Comparison of ENCODE assay signal across 1 cellular context in the genomic region with DNA sequence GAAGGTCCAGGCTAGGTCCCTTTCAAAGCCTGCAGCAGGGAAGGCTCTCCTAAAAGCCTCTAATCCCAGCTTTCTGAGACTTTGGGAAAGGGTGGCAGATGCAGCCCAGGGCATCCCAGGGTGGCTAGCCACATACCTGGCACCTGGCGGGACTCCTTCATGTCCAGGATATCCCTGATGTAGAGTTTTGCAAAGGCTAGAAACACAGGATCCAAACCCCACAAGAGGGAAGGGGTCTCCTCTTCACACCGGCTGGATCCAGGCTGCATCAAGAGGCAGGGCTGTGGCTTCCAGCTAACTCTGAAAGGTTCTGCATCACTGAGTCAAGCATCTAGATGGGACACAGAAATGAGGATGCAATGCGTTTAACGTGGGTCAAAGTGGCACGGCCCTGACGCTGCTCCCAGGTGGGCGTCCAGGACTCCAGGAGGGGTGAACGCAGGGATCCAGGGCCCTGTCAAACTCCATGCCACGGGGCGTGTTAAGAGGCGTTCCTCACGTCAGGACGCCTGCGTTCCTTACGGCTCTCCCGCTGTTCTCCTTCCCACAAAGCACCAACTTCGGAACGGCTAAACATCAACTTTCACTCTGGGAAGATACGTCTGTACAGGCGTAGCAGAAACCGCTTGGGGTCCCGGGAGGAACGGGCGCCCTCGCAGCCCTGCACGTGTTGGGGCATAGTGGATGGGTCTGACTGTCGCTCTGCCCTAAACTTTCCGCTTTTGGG.
TF ChIP-seq lines count a peak whose summit lies in the region.

No MANE protein-coding gene starts in this region.

TF ChIP-seq in GM12878, 131 proteins besides CTCF, POLR2A, EP300 and RAD21 (continues in another document):
- TF ChIP-seq, protein P1, sequence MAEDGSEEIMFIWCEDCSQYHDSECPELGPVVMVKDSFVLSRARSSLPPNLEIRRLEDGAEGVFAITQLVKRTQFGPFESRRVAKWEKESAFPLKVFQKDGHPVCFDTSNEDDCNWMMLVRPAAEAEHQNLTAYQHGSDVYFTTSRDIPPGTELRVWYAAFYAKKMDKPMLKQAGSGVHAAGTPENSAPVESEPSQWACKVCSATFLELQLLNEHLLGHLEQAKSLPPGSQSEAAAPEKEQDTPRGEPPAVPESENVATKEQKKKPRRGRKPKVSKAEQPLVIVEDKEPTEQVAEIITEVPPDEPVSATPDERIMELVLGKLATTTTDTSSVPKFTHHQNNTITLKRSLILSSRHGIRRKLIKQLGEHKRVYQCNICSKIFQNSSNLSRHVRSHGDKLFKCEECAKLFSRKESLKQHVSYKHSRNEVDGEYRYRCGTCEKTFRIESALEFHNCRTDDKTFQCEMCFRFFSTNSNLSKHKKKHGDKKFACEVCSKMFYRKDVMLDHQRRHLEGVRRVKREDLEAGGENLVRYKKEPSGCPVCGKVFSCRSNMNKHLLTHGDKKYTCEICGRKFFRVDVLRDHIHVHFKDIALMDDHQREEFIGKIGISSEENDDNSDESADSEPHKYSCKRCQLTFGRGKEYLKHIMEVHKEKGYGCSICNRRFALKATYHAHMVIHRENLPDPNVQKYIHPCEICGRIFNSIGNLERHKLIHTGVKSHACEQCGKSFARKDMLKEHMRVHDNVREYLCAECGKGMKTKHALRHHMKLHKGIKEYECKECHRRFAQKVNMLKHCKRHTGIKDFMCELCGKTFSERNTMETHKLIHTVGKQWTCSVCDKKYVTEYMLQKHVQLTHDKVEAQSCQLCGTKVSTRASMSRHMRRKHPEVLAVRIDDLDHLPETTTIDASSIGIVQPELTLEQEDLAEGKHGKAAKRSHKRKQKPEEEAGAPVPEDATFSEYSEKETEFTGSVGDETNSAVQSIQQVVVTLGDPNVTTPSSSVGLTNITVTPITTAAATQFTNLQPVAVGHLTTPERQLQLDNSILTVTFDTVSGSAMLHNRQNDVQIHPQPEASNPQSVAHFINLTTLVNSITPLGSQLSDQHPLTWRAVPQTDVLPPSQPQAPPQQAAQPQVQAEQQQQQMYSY (CRISPR knock-in tag; IDR thresholded peaks at IDR 0.05): no peak
- TF ChIP-seq PML (IDR thresholded peaks at IDR 0.05; ENCODE audit: low read length) (no peak), SMARCA5 (IDR thresholded peaks at IDR 0.05) (0 out of 2 replicates have a peak, but pooled peaks have one; percentile 41), HCFC1 (IDR thresholded peaks at IDR 0.05; ENCODE audit: low read length) (no peak), SREBF1 (IDR thresholded peaks at IDR 0.05; ENCODE audit: low read length) (no peak), GABPA (IDR thresholded peaks at IDR 0.05; ENCODE audit: low read depth) (no peak), BACH1 (IDR thresholded peaks at IDR 0.05; ENCODE audit: borderline replicate concordance) (0 out of 2 replicates have a peak, but pooled peaks have one; percentile 26), IRF4 (IDR thresholded peaks at IDR 0.05; ENCODE audit: low read depth, low read length) (no peak), POU2F2 (IDR thresholded peaks at IDR 0.05; ENCODE audit: borderline replicate concordance, low read depth, low read length) (no peak), SUPT20H (IDR thresholded peaks at IDR 0.05; ENCODE audit: borderline replicate concordance, control insufficient read depth, low read depth, low read length) (no peak), TCF3 (IDR thresholded peaks at IDR 0.05; ENCODE audit: borderline replicate concordance, insufficient read depth, low read depth, low read length) (no peak), ZZZ3 (IDR thresholded peaks at IDR 0.05; ENCODE audit: control insufficient read depth, insufficient read length, low read depth) (no peak), MYB (IDR thresholded peaks at IDR 0.05; ENCODE audit: borderline replicate concordance, low read depth, low read length) (no peak), SREBF2 (IDR thresholded peaks at IDR 0.05; ENCODE audit: low read length) (no peak), MEF2A (IDR thresholded peaks at IDR 0.05; ENCODE audit: insufficient read depth, low read depth, low read length) (no peak), GATAD2B (conservative IDR thresholded peaks at IDR 0.05; ENCODE audit: low read depth) (peak; percentile 21; the same call in 1 of the 2 replicates), TAF1 (IDR thresholded peaks at IDR 0.05; ENCODE audit: borderline replicate concordance, low read depth, low read length) (no peak)
- TF ChIP-seq, protein P2, sequence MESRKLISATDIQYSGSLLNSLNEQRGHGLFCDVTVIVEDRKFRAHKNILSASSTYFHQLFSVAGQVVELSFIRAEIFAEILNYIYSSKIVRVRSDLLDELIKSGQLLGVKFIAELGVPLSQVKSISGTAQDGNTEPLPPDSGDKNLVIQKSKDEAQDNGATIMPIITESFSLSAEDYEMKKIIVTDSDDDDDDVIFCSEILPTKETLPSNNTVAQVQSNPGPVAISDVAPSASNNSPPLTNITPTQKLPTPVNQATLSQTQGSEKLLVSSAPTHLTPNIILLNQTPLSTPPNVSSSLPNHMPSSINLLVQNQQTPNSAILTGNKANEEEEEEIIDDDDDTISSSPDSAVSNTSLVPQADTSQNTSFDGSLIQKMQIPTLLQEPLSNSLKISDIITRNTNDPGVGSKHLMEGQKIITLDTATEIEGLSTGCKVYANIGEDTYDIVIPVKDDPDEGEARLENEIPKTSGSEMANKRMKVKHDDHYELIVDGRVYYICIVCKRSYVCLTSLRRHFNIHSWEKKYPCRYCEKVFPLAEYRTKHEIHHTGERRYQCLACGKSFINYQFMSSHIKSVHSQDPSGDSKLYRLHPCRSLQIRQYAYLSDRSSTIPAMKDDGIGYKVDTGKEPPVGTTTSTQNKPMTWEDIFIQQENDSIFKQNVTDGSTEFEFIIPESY (IDR thresholded peaks at IDR 0.05): no peak
- TF ChIP-seq, protein P3, sequence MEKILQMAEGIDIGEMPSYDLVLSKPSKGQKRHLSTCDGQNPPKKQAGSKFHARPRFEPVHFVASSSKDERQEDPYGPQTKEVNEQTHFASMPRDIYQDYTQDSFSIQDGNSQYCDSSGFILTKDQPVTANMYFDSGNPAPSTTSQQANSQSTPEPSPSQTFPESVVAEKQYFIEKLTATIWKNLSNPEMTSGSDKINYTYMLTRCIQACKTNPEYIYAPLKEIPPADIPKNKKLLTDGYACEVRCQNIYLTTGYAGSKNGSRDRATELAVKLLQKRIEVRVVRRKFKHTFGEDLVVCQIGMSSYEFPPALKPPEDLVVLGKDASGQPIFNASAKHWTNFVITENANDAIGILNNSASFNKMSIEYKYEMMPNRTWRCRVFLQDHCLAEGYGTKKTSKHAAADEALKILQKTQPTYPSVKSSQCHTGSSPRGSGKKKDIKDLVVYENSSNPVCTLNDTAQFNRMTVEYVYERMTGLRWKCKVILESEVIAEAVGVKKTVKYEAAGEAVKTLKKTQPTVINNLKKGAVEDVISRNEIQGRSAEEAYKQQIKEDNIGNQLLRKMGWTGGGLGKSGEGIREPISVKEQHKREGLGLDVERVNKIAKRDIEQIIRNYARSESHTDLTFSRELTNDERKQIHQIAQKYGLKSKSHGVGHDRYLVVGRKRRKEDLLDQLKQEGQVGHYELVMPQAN (conservative IDR thresholded peaks at IDR 0.05): peak; percentile 85
- TF ChIP-seq, protein P4, sequence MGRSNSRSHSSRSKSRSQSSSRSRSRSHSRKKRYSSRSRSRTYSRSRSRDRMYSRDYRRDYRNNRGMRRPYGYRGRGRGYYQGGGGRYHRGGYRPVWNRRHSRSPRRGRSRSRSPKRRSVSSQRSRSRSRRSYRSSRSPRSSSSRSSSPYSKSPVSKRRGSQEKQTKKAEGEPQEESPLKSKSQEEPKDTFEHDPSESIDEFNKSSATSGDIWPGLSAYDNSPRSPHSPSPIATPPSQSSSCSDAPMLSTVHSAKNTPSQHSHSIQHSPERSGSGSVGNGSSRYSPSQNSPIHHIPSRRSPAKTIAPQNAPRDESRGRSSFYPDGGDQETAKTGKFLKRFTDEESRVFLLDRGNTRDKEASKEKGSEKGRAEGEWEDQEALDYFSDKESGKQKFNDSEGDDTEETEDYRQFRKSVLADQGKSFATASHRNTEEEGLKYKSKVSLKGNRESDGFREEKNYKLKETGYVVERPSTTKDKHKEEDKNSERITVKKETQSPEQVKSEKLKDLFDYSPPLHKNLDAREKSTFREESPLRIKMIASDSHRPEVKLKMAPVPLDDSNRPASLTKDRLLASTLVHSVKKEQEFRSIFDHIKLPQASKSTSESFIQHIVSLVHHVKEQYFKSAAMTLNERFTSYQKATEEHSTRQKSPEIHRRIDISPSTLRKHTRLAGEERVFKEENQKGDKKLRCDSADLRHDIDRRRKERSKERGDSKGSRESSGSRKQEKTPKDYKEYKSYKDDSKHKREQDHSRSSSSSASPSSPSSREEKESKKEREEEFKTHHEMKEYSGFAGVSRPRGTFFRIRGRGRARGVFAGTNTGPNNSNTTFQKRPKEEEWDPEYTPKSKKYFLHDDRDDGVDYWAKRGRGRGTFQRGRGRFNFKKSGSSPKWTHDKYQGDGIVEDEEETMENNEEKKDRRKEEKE (IDR thresholded peaks at IDR 0.05): no peak
- TF ChIP-seq, protein P5, sequence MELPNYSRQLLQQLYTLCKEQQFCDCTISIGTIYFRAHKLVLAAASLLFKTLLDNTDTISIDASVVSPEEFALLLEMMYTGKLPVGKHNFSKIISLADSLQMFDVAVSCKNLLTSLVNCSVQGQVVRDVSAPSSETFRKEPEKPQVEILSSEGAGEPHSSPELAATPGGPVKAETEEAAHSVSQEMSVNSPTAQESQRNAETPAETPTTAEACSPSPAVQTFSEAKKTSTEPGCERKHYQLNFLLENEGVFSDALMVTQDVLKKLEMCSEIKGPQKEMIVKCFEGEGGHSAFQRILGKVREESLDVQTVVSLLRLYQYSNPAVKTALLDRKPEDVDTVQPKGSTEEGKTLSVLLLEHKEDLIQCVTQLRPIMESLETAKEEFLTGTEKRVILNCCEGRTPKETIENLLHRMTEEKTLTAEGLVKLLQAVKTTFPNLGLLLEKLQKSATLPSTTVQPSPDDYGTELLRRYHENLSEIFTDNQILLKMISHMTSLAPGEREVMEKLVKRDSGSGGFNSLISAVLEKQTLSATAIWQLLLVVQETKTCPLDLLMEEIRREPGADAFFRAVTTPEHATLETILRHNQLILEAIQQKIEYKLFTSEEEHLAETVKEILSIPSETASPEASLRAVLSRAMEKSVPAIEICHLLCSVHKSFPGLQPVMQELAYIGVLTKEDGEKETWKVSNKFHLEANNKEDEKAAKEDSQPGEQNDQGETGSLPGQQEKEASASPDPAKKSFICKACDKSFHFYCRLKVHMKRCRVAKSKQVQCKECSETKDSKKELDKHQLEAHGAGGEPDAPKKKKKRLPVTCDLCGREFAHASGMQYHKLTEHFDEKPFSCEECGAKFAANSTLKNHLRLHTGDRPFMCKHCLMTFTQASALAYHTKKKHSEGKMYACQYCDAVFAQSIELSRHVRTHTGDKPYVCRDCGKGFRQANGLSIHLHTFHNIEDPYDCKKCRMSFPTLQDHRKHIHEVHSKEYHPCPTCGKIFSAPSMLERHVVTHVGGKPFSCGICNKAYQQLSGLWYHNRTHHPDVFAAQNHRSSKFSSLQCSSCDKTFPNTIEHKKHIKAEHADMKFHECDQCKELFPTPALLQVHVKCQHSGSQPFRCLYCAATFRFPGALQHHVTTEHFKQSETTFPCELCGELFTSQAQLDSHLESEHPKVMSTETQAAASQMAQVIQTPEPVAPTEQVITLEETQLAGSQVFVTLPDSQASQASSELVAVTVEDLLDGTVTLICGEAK (IDR thresholded peaks at IDR 0.05; ENCODE audit: borderline replicate concordance): no peak
- TF ChIP-seq, protein P6, sequence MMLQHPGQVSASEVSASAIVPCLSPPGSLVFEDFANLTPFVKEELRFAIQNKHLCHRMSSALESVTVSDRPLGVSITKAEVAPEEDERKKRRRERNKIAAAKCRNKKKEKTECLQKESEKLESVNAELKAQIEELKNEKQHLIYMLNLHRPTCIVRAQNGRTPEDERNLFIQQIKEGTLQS (IDR thresholded peaks at IDR 0.05; ENCODE audit: borderline replicate concordance, extremely low read depth, low read depth, low read length): no peak
- TF ChIP-seq, protein P7, sequence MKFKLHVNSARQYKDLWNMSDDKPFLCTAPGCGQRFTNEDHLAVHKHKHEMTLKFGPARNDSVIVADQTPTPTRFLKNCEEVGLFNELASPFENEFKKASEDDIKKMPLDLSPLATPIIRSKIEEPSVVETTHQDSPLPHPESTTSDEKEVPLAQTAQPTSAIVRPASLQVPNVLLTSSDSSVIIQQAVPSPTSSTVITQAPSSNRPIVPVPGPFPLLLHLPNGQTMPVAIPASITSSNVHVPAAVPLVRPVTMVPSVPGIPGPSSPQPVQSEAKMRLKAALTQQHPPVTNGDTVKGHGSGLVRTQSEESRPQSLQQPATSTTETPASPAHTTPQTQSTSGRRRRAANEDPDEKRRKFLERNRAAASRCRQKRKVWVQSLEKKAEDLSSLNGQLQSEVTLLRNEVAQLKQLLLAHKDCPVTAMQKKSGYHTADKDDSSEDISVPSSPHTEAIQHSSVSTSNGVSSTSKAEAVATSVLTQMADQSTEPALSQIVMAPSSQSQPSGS (IDR thresholded peaks at IDR 0.05; ENCODE audit: low read length): no peak
- TF ChIP-seq, protein P8, sequence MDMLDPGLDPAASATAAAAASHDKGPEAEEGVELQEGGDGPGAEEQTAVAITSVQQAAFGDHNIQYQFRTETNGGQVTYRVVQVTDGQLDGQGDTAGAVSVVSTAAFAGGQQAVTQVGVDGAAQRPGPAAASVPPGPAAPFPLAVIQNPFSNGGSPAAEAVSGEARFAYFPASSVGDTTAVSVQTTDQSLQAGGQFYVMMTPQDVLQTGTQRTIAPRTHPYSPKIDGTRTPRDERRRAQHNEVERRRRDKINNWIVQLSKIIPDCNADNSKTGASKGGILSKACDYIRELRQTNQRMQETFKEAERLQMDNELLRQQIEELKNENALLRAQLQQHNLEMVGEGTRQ (IDR thresholded peaks at IDR 0.05; ENCODE audit: borderline replicate concordance, low read depth, low read length): no peak
- TF ChIP-seq, protein P9, sequence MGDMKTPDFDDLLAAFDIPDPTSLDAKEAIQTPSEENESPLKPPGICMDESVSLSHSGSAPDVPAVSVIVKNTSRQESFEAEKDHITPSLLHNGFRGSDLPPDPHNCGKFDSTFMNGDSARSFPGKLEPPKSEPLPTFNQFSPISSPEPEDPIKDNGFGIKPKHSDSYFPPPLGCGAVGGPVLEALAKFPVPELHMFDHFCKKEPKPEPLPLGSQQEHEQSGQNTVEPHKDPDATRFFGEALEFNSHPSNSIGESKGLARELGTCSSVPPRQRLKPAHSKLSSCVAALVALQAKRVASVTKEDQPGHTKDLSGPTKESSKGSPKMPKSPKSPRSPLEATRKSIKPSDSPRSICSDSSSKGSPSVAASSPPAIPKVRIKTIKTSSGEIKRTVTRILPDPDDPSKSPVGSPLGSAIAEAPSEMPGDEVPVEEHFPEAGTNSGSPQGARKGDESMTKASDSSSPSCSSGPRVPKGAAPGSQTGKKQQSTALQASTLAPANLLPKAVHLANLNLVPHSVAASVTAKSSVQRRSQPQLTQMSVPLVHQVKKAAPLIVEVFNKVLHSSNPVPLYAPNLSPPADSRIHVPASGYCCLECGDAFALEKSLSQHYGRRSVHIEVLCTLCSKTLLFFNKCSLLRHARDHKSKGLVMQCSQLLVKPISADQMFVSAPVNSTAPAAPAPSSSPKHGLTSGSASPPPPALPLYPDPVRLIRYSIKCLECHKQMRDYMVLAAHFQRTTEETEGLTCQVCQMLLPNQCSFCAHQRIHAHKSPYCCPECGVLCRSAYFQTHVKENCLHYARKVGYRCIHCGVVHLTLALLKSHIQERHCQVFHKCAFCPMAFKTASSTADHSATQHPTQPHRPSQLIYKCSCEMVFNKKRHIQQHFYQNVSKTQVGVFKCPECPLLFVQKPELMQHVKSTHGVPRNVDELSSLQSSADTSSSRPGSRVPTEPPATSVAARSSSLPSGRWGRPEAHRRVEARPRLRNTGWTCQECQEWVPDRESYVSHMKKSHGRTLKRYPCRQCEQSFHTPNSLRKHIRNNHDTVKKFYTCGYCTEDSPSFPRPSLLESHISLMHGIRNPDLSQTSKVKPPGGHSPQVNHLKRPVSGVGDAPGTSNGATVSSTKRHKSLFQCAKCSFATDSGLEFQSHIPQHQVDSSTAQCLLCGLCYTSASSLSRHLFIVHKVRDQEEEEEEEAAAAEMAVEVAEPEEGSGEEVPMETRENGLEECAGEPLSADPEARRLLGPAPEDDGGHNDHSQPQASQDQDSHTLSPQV (IDR thresholded peaks at IDR 0.05): no peak
